In genomic region chr2:159506764-159507406, GRCh38 we compare ENCODE assay signal across 9 cellular contexts.
DNase-seq lines count a peak whose midpoint lies in the region; ATAC-seq and TF ChIP-seq lines count a peak whose summit lies in the region.
"Had no signal": no experiment of that assay in that cellular context is flagged by ENCODE, and none has a peak within 500 bp of the region (broad histone marks: within the 10 kb centered on the region; RNA-seq: fewer than 3 reads in every experiment).

No MANE protein-coding gene starts in this region.

- TF ChIP-seq CTCF in foreskin keratinocyte (conservative IDR thresholded peaks at IDR 0.05) = no peak

- H3K4me1 Mint-ChIP-seq in activated naive CD8-positive, alpha-beta T cell treated with anti-CD3 and anti-CD28 coated beads for 36 hours = peaks cover 24% of the 10 kb centered on the region

- no peaks in the 10 kb centered on the region for H3K9me3 ChIP-seq in MG63

- H3K36me3 ChIP-seq in MG63 = no peaks in the 10 kb centered on the region

- H3K9me3 Mint-ChIP-seq in activated naive CD8-positive, alpha-beta T cell treated with anti-CD3 and anti-CD28 coated beads for 36 hours = peaks cover under 1% of the 10 kb centered on the region

- DNase-seq in A172 (ENCODE audit: low spot score) = peak; percentile 57
- DNase-seq in HCEC 1CT = peak; percentile 34
- no peak for DNase-seq in activated naive CD8-positive, alpha-beta T cell treated with anti-CD3 and anti-CD28 coated beads for 36 hours
- peak; percentile 20 to 58 for DNase-seq in foreskin keratinocyte
- no peak for DNase-seq in occipital lobe (lab: John Stamatoyannopoulos, UW)
- DNase-seq in activated CD8-positive, alpha-beta memory T cell treated with anti-CD3 and anti-CD28 coated beads, Interleukin-2, amount 50 U/mL, for 48 hours = no peak
- no peak for DNase-seq in NCI-H748 (lab: John Stamatoyannopoulos, UW; ENCODE audit: unreplicated experiment)
- DNase-seq in MG63 = no peak
- DNase-seq: NCI-H1930 had no signal

- H3K4me1 ChIP-seq in foreskin keratinocyte = peaks cover 10% of the 10 kb centered on the region

- H3K27me3 ChIP-seq in foreskin keratinocyte = no peaks in the 10 kb centered on the region
- H3K27me3 ChIP-seq in MG63 = no peaks in the 10 kb centered on the region

- H3K27ac Mint-ChIP-seq in activated naive CD8-positive, alpha-beta T cell treated with anti-CD3 and anti-CD28 coated beads for 36 hours = peak overlapping the region; percentile 17

- peak; percentile 81 for ATAC-seq in foreskin keratinocyte

- H3K36me3 Mint-ChIP-seq in activated naive CD8-positive, alpha-beta T cell treated with anti-CD3 and anti-CD28 coated beads for 36 hours = peaks cover 5% of the 10 kb centered on the region

- no peak overlapping the region for H3K27ac ChIP-seq in foreskin keratinocyte

- H3K4me3 ChIP-seq in MG63 = no peak overlapping the region

- no peaks in the 10 kb centered on the region for H3K27me3 Mint-ChIP-seq in activated naive CD8-positive, alpha-beta T cell treated with anti-CD3 and anti-CD28 coated beads for 36 hours

- H3K4me3 Mint-ChIP-seq in activated naive CD8-positive, alpha-beta T cell treated with anti-CD3 and anti-CD28 coated beads for 36 hours = no peak overlapping the region

Comparison
In these comparisons a context has a peak if more than half of its experiments do, and no peak if none do; other contexts are left out.
1. DNase-seq: peak in A172 (single experiment), HCEC 1CT (single experiment) and foreskin keratinocyte (2 of 2); none in activated naive CD8-positive, alpha-beta T cell treated with anti-CD3 and anti-CD28 coated beads for 36 hours (single experiment), occipital lobe (single experiment), activated CD8-positive, alpha-beta memory T cell treated with anti-CD3 and anti-CD28 coated beads, Interleukin-2, amount 50 U/mL, for 48 hours (single experiment), NCI-H748 (single experiment) and MG63 (single experiment).